In the genomic region with DNA sequence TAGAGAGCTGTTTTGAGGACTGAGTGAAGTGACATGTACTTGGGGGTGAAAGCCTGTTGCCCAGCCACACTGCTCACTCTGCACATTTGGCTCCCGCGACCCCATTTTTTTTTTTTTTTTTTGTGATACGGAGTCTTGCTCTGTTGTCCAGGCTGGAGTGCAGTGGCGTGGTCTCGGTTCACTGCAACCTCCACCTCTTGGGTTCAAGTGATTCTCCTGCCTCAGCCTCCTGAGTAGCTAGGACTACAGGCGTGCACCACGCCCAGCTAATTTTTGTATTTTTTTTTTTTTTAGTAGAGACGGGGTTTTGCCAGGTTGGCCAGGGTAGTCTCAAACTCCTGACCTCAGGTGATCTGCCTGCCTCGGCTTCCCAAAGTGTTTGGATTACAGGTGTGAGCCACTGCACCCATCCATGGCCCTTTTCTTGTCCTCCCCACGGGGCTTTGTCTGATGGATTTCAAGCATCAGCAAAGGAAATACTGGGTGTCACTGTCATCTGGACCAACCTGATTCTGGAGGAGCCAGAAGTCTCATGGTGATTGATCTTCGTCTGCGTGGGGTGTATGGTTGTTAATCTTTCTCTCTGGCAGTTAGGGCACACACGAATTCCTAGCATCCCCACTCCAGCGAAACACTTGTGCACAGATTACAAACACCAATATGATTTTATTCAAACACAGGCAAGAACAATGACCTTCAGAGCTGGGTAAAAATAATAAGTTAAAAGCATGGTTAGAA, we compare ENCODE assay signal across 15 cellular contexts. TPM values are rescaled to one million over a fixed set of nuclear protein-coding genes. Genes with fewer than 3 reads are reported as not detected.
DNase-seq lines count a peak whose midpoint lies in the region; ATAC-seq lines count a peak whose summit lies in the region.
"Had no signal": no experiment of that assay in that cellular context is flagged by ENCODE, and none has a peak within 500 bp of the region (broad histone marks: within the 10 kb centered on the region; RNA-seq: fewer than 3 reads in every experiment).

No MANE protein-coding gene starts in this region.

- ATAC-seq in activated T-cell treated with anti-CD3 and anti-CD28 coated beads, Interleukin-2, amount 50 U/mL, for 72 hours (replicated peaks in 1 of 2) = no peak
- no peak for ATAC-seq in activated CD8-positive, alpha-beta memory T cell treated with anti-CD3 and anti-CD28 coated beads, Interleukin-2, amount 10 ng/mL, durations not matched to agents 7 days and 5 days
- no peak for ATAC-seq in effector memory CD8-positive, alpha-beta T cell (replicated peaks)
- no peak for ATAC-seq in stimulated activated naive B cell treated with anti-CD40 and anti-IgM and Interleukin-4, amounts not matched to agents 10 μg/mL and 1 μg/mL and 100 μg/mL, for 72 hours (replicated peaks)
- ATAC-seq: Panc1 had no signal

- peak overlapping the region; percentile 86 for H3K27ac Mint-ChIP-seq in activated T-cell treated with anti-CD3 and anti-CD28 coated beads, Interleukin-2, amount 50 U/mL, for 72 hours
- H3K27ac Mint-ChIP-seq in activated CD8-positive, alpha-beta memory T cell treated with anti-CD3 and anti-CD28 coated beads, Interleukin-2, amount 10 ng/mL, durations not matched to agents 7 days and 5 days = peak overlapping the region; percentile 82
- peak overlapping the region; percentile 96 to 97 for H3K27ac Mint-ChIP-seq in effector memory CD8-positive, alpha-beta T cell
- H3K27ac Mint-ChIP-seq in stimulated activated naive B cell treated with anti-CD40 and anti-IgM and Interleukin-4, amounts not matched to agents 10 μg/mL and 1 μg/mL and 100 μg/mL, for 72 hours = peak overlapping the region; percentile 68
- H3K27ac Mint-ChIP-seq: mesothelial cell of epicardium had no signal

- CTCF ChIA-PET in activated CD8-positive, alpha-beta memory T cell treated with anti-CD3 and anti-CD28 coated beads, Interleukin-2, amount 10 ng/mL, durations not matched to agents 7 days and 5 days (lab: Charles Lee) = interaction anchor here (0.7 to 1.6 kb wide), 4 partner anchors 9 to 44 kb away, joined by 3 to 5 read pairs (median 4); no protein-coding TSS in a partner anchor

- H3K9me3 Mint-ChIP-seq in activated T-cell treated with anti-CD3 and anti-CD28 coated beads, Interleukin-2, amount 50 U/mL, for 72 hours = no peaks in the 10 kb centered on the region
- no peaks in the 10 kb centered on the region for H3K9me3 Mint-ChIP-seq in activated CD8-positive, alpha-beta memory T cell treated with anti-CD3 and anti-CD28 coated beads, Interleukin-2, amount 10 ng/mL, durations not matched to agents 7 days and 5 days (ENCODE audit: low read depth)
- H3K9me3 Mint-ChIP-seq in effector memory CD8-positive, alpha-beta T cell = no peaks in the 10 kb centered on the region
- H3K9me3 Mint-ChIP-seq in stimulated activated naive B cell treated with anti-CD40 and anti-IgM and Interleukin-4, amounts not matched to agents 10 μg/mL and 1 μg/mL and 100 μg/mL, for 72 hours = no peaks in the 10 kb centered on the region
- H3K9me3 Mint-ChIP-seq: mesothelial cell of epicardium had no signal

- H3K4me3 Mint-ChIP-seq in activated T-cell treated with anti-CD3 and anti-CD28 coated beads, Interleukin-2, amount 50 U/mL, for 72 hours = peak overlapping the region; percentile 71 to 82
- no peak overlapping the region for H3K4me3 Mint-ChIP-seq in activated CD8-positive, alpha-beta memory T cell treated with anti-CD3 and anti-CD28 coated beads, Interleukin-2, amount 10 ng/mL, durations not matched to agents 7 days and 5 days
- peak overlapping the region; percentile 57 to 66 for H3K4me3 Mint-ChIP-seq in effector memory CD8-positive, alpha-beta T cell
- peak overlapping the region in 1 of 2 donors; percentile 54 for H3K4me3 Mint-ChIP-seq in stimulated activated naive B cell treated with anti-CD40 and anti-IgM and Interleukin-4, amounts not matched to agents 10 μg/mL and 1 μg/mL and 100 μg/mL, for 72 hours
- H3K4me3 Mint-ChIP-seq: mesothelial cell of epicardium had no signal

- H3K36me3 Mint-ChIP-seq in activated T-cell treated with anti-CD3 and anti-CD28 coated beads, Interleukin-2, amount 50 U/mL, for 72 hours (ENCODE audit: insufficient read depth in 2 of 2) = peaks cover 2 to 12% of the 10 kb centered on the region in 2 donors
- H3K36me3 Mint-ChIP-seq in activated CD8-positive, alpha-beta memory T cell treated with anti-CD3 and anti-CD28 coated beads, Interleukin-2, amount 10 ng/mL, durations not matched to agents 7 days and 5 days = peaks cover 24% of the 10 kb centered on the region
- peaks cover 4% of the 10 kb centered on the region for H3K36me3 Mint-ChIP-seq in effector memory CD8-positive, alpha-beta T cell (ENCODE audit: insufficient read depth)
- H3K36me3 Mint-ChIP-seq in stimulated activated naive B cell treated with anti-CD40 and anti-IgM and Interleukin-4, amounts not matched to agents 10 μg/mL and 1 μg/mL and 100 μg/mL, for 72 hours = peaks cover 32 to 46% of the 10 kb centered on the region in 2 donors

- peaks cover 94% of the 10 kb centered on the region for H3K4me1 Mint-ChIP-seq in activated T-cell treated with anti-CD3 and anti-CD28 coated beads, Interleukin-2, amount 50 U/mL, for 72 hours (ENCODE audit: low read depth)
- peaks cover 68% of the 10 kb centered on the region for H3K4me1 Mint-ChIP-seq in activated CD8-positive, alpha-beta memory T cell treated with anti-CD3 and anti-CD28 coated beads, Interleukin-2, amount 10 ng/mL, durations not matched to agents 7 days and 5 days
- peaks cover 48 to 50% of the 10 kb centered on the region in 2 donors for H3K4me1 Mint-ChIP-seq in effector memory CD8-positive, alpha-beta T cell (ENCODE audit: low read depth in 2 of 2)
- peaks cover 49 to 60% of the 10 kb centered on the region in 2 donors for H3K4me1 Mint-ChIP-seq in stimulated activated naive B cell treated with anti-CD40 and anti-IgM and Interleukin-4, amounts not matched to agents 10 μg/mL and 1 μg/mL and 100 μg/mL, for 72 hours

- DNase-seq in activated T-cell treated with anti-CD3 and anti-CD28 coated beads, Interleukin-2, amount 50 U/mL, for 72 hours = peak in 1 of 2 donors; percentile 41
- DNase-seq in activated T-cell treated with anti-CD3 and anti-CD28 coated beads for 4 hours = no peak
- DNase-seq in activated CD8-positive, alpha-beta memory T cell treated with anti-CD3 and anti-CD28 coated beads, Interleukin-2, amount 10 ng/mL, durations not matched to agents 7 days and 5 days = no peak
- no peak for DNase-seq in effector memory CD8-positive, alpha-beta T cell
- no peak for DNase-seq in stimulated activated naive B cell treated with anti-CD40 and anti-IgM and Interleukin-4, amounts not matched to agents 10 μg/mL and 1 μg/mL and 100 μg/mL, for 72 hours
- DNase-seq in HPDE6-E6E7 (ENCODE audit: extremely low spot score) = no peak
- no peak for DNase-seq in GM19238 (ENCODE audit: insufficient read length, low spot score)
- DNase-seq in NCI-H1436 (lab: John Stamatoyannopoulos, UW) = no peak
- DNase-seq: effector CD8-positive, alpha-beta T cell; hippocampal formation; NCI-H1436 treated with DMSO at 0.1 percent for 48 hours; NCI-H82 had no signal

- no peaks in the 10 kb centered on the region for H3K27me3 Mint-ChIP-seq in activated T-cell treated with anti-CD3 and anti-CD28 coated beads, Interleukin-2, amount 50 U/mL, for 72 hours (ENCODE audit: low read depth)
- H3K27me3 Mint-ChIP-seq in activated CD8-positive, alpha-beta memory T cell treated with anti-CD3 and anti-CD28 coated beads, Interleukin-2, amount 10 ng/mL, durations not matched to agents 7 days and 5 days = no peaks in the 10 kb centered on the region
- H3K27me3 Mint-ChIP-seq in effector memory CD8-positive, alpha-beta T cell = no peaks in the 10 kb centered on the region
- H3K27me3 Mint-ChIP-seq in stimulated activated naive B cell treated with anti-CD40 and anti-IgM and Interleukin-4, amounts not matched to agents 10 μg/mL and 1 μg/mL and 100 μg/mL, for 72 hours = no peaks in the 10 kb centered on the region

RNA-seq across cellular contexts. Expression of a gene that starts 3.4 kb away (rescaled TPM):
- 1 to 10 TPM; 3.7 to 5.4 TPM for total RNA-seq in activated T-cell treated with anti-CD3 and anti-CD28 coated beads, Interleukin-2, amount 50 U/mL, for 72 hours
- 1 to 10 TPM; 3.3 to 5.2 TPM for total RNA-seq in activated CD8-positive, alpha-beta memory T cell treated with anti-CD3 and anti-CD28 coated beads, Interleukin-2, amount 10 ng/mL, durations not matched to agents 7 days and 5 days

RNA-seq across cellular contexts. Expression of a gene that starts 29.6 kb away (rescaled TPM):
- total RNA-seq in activated T-cell treated with anti-CD3 and anti-CD28 coated beads, Interleukin-2, amount 50 U/mL, for 72 hours = 100 to 1,000 TPM; 152 to 198 TPM
- 100 to 1,000 TPM; 199 to 288 TPM for total RNA-seq in activated CD8-positive, alpha-beta memory T cell treated with anti-CD3 and anti-CD28 coated beads, Interleukin-2, amount 10 ng/mL, durations not matched to agents 7 days and 5 days
- total RNA-seq: HT1080 had no signal
